25 cellular contexts compared by ENCODE assay signal in the genomic region with DNA sequence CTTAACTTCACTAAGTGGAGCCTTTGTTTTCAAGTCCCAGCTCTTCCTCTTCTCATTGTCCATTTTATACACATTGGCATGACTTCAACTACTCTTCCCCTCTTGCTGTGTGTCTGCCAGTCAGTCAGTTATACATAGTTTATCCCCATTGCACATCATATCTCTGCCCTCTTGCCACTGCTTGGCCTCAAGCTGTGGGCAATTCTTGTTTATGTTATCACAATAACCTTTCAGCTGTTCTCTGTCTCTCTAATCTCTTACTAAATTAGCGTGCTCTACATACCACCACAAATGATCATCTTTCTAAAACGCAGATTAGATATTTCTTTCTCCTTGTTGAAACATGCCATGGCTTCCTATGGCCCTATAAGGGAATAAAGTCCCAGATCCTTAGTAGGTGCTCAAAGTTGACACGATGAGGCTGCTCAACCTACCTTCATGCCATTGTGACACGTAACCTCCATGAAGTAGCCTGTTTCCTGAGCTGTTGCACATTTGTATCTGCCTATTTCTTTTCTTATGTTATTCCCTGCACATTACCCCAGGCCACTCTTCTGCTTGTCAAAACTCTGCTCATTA.
"Had no signal": no experiment of that assay in that cellular context is flagged by ENCODE, and none has a peak within 500 bp of the region (broad histone marks: within the 10 kb centered on the region; RNA-seq: fewer than 3 reads in every experiment).

No MANE protein-coding gene starts in this region.

- FAIRE-seq: astrocyte, RCC 7860 had no signal

- H3K36me3 ChIP-seq: cardiac muscle cell, MG63 had no signal

- H3K27ac ChIP-seq: cardiac muscle cell had no signal

- ATAC-seq: activated naive CD4-positive, alpha-beta T cell treated with anti-CD3 and anti-CD28 coated beads, Interleukin-2, amount 50 U/mL, for 72 hours; activated naive CD8-positive, alpha-beta T cell treated with anti-CD3 and anti-CD28 coated beads, Interleukin-2, amount 50 U/mL, for 24 hours; activated T-cell treated with anti-CD3 and anti-CD28 coated beads, Interleukin-2, amount 50 U/mL, for 4 hours; PC-3; T-helper 17 cell; WTC11 had no signal

- H3K27me3 ChIP-seq: cardiac muscle cell, MG63 had no signal

- H3K4me3 ChIP-seq: cardiac muscle cell, MG63 had no signal

- DNase-seq: activated CD4-positive, alpha-beta memory T cell treated with anti-CD3 and anti-CD28 coated beads for 36 hours; activated CD4-positive, alpha-beta T cell treated with anti-CD3 and anti-CD28 coated beads, Interleukin-2, amount 10 ng/mL, durations not matched to agents 24 days and 14 days; activated CD4-positive, CD25-positive, alpha-beta regulatory T cell treated with anti-CD3 and anti-CD28 coated beads, Interleukin-2, amount 50 U/mL, for 72 hours; activated CD8-positive, alpha-beta memory T cell treated with anti-CD3 and anti-CD28 coated beads for 24 hours; activated effector memory CD4-positive, alpha-beta T cell treated with anti-CD3 and anti-CD28 coated beads, Interleukin-2, amount 50 U/mL, for 16 hours; activated naive CD4-positive, alpha-beta T cell treated with Interleukin-2 at 50 U/mL for 16 hours; activated naive CD8-positive, alpha-beta T cell treated with anti-CD3 and anti-CD28 coated beads, Interleukin-2, amount 50 U/mL, for 24 hours; activated T-cell treated with anti-CD3 and anti-CD28 coated beads, Interleukin-2, amount 50 U/mL, for 4 hours; amygdala; MG63; NCI-H1105; NCI-H1436 treated with DMSO at 0.1 percent for 48 hours; NCI-H187; NCI-H2081; NCI-H446; NCI-H524; PC-3; SHP77; T-helper 17 cell; T-helper 9 cell had no signal

- H3K9me3 ChIP-seq: MG63 had no signal
